Comparison of ENCODE assay signal across 21 cellular contexts in the genomic region with DNA sequence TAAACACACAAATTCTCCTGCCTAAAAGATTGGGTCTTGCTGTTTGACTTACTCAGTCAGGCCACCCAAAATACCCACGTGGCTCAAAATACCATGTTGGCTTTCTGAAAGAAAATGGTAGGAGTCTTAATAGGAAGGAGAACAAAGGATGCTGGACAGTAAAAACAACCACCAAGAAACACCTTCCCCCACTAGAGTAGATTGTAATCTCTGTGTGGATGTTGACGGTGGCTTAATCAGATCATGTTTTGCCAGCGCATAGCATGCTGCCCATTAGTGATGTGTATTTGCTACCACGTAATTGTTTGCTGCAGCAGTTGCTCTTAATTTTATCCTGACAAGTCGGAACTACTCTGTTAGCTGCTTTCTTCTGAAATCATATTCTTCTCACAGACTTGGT.
"Had no signal": no experiment of that assay in that cellular context is flagged by ENCODE, and none has a peak within 500 bp of the region (broad histone marks: within the 10 kb centered on the region; RNA-seq: fewer than 3 reads in every experiment).

No MANE protein-coding gene starts in this region.

- H3K9me3 ChIP-seq: testis, tibial nerve, upper lobe of right lung, vagina had no signal

- H3K79me2 ChIP-seq: hepatocyte had no signal

- ATAC-seq: foreskin keratinocyte; left colon; left ventricle myocardium superior; naive thymus-derived CD8-positive, alpha-beta T cell; right cardiac atrium; stimulated activated memory B cell treated with anti-CD40 and anti-IgM and Interleukin-4, amounts not matched to agents 10 μg/mL and 1 μg/mL and 100 μg/mL, for 72 hours; stimulated activated naive CD8-positive, alpha-beta T cell treated with anti-CD3 and anti-CD28 coated beads, Interleukin-15, amount 100 ng/mL, for 72 hours; upper lobe of right lung had no signal

- H3K36me3 ChIP-seq: tibial nerve, upper lobe of right lung, vagina had no signal

- H3K4me3 ChIP-seq: coronary artery, hepatocyte, lung, testis, tibial nerve, upper lobe of right lung, vagina had no signal

- H3K27ac Mint-ChIP-seq: endodermal cell; naive thymus-derived CD8-positive, alpha-beta T cell; progenitor cell of endocrine pancreas; stimulated activated memory B cell treated with anti-CD40 and anti-IgM and Interleukin-4, amounts not matched to agents 10 μg/mL and 1 μg/mL and 100 μg/mL, for 72 hours; stimulated activated naive CD8-positive, alpha-beta T cell treated with anti-CD3 and anti-CD28 coated beads, Interleukin-15, amount 100 ng/mL, for 72 hours had no signal

- H3K36me3 Mint-ChIP-seq: naive thymus-derived CD8-positive, alpha-beta T cell; stimulated activated memory B cell treated with anti-CD40 and anti-IgM and Interleukin-4, amounts not matched to agents 10 μg/mL and 1 μg/mL and 100 μg/mL, for 72 hours had no signal

- H3K4me1 ChIP-seq: foreskin keratinocyte, testis, tibial nerve, upper lobe of right lung, vagina had no signal

- H3K9me3 Mint-ChIP-seq: endodermal cell; stimulated activated naive CD8-positive, alpha-beta T cell treated with anti-CD3 and anti-CD28 coated beads, Interleukin-15, amount 100 ng/mL, for 72 hours had no signal

- H3K4me1 Mint-ChIP-seq: naive thymus-derived CD8-positive, alpha-beta T cell; stimulated activated memory B cell treated with anti-CD40 and anti-IgM and Interleukin-4, amounts not matched to agents 10 μg/mL and 1 μg/mL and 100 μg/mL, for 72 hours; stimulated activated naive CD8-positive, alpha-beta T cell treated with anti-CD3 and anti-CD28 coated beads, Interleukin-15, amount 100 ng/mL, for 72 hours had no signal

- H3K4me2 ChIP-seq: hepatocyte had no signal

- H3K27me3 Mint-ChIP-seq: progenitor cell of endocrine pancreas; stimulated activated memory B cell treated with anti-CD40 and anti-IgM and Interleukin-4, amounts not matched to agents 10 μg/mL and 1 μg/mL and 100 μg/mL, for 72 hours; stimulated activated naive CD8-positive, alpha-beta T cell treated with anti-CD3 and anti-CD28 coated beads, Interleukin-15, amount 100 ng/mL, for 72 hours had no signal

- H3K4me3 Mint-ChIP-seq: endodermal cell; naive thymus-derived CD8-positive, alpha-beta T cell; stimulated activated memory B cell treated with anti-CD40 and anti-IgM and Interleukin-4, amounts not matched to agents 10 μg/mL and 1 μg/mL and 100 μg/mL, for 72 hours; stimulated activated naive CD8-positive, alpha-beta T cell treated with anti-CD3 and anti-CD28 coated beads, Interleukin-15, amount 100 ng/mL, for 72 hours had no signal

- H3K27me3 ChIP-seq: foreskin keratinocyte, hepatocyte, testis, tibial nerve, upper lobe of right lung, vagina had no signal

- DNase-seq: effector CD4-positive, alpha-beta T cell; endodermal cell; erythroblast; foreskin keratinocyte; head of caudate nucleus; left colon; left ventricle myocardium superior; naive thymus-derived CD8-positive, alpha-beta T cell; right cardiac atrium; stimulated activated CD4-positive, alpha-beta T cell treated with anti-CD3 and anti-CD28 coated beads, Interleukin-4, amount 100 ng/mL, for 1 hour; stimulated activated CD8-positive, alpha-beta memory T cell treated with anti-CD3 and anti-CD28 coated beads, Interleukin-4, amount 100 ng/mL, for 48 hours; stimulated activated naive CD8-positive, alpha-beta T cell treated with anti-CD3 and anti-CD28 coated beads, Interleukin-15, amount 100 ng/mL, for 72 hours; testis; upper lobe of right lung had no signal

- H2AFZ ChIP-seq: hepatocyte had no signal

- H3K27ac ChIP-seq: coronary artery, foreskin keratinocyte, hepatocyte, testis, tibial nerve, upper lobe of right lung, vagina had no signal
